In the genomic region with DNA sequence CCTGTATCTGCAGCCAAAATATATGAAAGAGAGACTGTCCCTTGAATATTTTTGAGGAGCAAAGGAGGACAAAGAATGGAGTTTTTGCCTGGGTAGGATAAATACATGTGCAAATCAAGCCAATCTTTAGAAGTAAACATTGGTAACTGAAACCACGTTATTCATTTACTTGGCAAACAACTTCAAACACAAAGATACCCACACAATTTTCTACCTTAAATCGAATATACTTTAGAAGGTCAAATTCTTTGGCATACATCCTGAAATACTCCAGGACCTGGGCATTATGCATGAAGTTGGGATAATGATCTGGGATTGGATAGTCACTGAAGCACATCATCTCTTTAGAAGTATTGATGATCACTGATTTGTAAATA, we compare ENCODE assay signal across 1 cellular context.
A peak's percentile ranks its signal among the peaks of the same experiment; 100 is the strongest.
TF ChIP-seq lines count a peak whose summit lies in the region.

No MANE protein-coding gene starts in this region.

TF ChIP-seq in HepG2, 621 proteins besides CTCF, POLR2A, EP300 and RAD21 (continued from another document and continues in another):
- TF ChIP-seq PATZ1 (CRISPR knock-in tag; IDR thresholded peaks at IDR 0.05) (peak; percentile 51), HOXA3 (CRISPR knock-in tag; IDR thresholded peaks at IDR 0.05) (no peak), CHD4 (IDR thresholded peaks at IDR 0.05; ENCODE audit: borderline replicate concordance, low read length) (no peak; the same call in 1 of the 2 replicates), ZNF503 (CRISPR knock-in tag; IDR thresholded peaks at IDR 0.05) (peak; percentile 67), ATM (IDR thresholded peaks at IDR 0.05; ENCODE audit: borderline replicate concordance) (no peak), MAF1 (CRISPR knock-in tag; IDR thresholded peaks at IDR 0.05; ENCODE audit: borderline replicate concordance) (no peak), NFYC (CRISPR knock-in tag; IDR thresholded peaks at IDR 0.05) (0 out of 2 replicates have a peak, but pooled peaks have one; percentile 26), ZNF839 (CRISPR knock-in tag; IDR thresholded peaks at IDR 0.05; ENCODE audit: borderline replicate concordance) (no peak), NR2F1 (CRISPR knock-in tag; IDR thresholded peaks at IDR 0.05) (peak; percentile 34 to 66; a peak in 2 of 4 replicates), MEIS1 (CRISPR knock-in tag; IDR thresholded peaks at IDR 0.05; ENCODE audit: borderline replicate concordance) (no peak), ELF1 (CRISPR knock-in tag; IDR thresholded peaks at IDR 0.05) (peak; percentile 48; the same call in 1 of the 2 replicates), GFI1 (CRISPR knock-in tag; IDR thresholded peaks at IDR 0.05; ENCODE audit: borderline replicate concordance) (peak; percentile 94), ZNF234 (CRISPR knock-in tag; conservative IDR thresholded peaks at IDR 0.05) (no peak), ZNF414 (CRISPR knock-in tag; IDR thresholded peaks at IDR 0.05) (no peak), ZNF672 (CRISPR knock-in tag; IDR thresholded peaks at IDR 0.05) (no peak), ZNF605 (CRISPR knock-in tag; IDR thresholded peaks at IDR 0.05) (no peak), NR2F2 (IDR thresholded peaks at IDR 0.05; ENCODE audit: borderline replicate concordance, low read depth) (peak; percentile 71), ZNF317 (CRISPR knock-in tag; IDR thresholded peaks at IDR 0.05) (no peak), ZSCAN31 (CRISPR knock-in tag; IDR thresholded peaks at IDR 0.05; ENCODE audit: low read depth) (no peak), PPARG (CRISPR knock-in tag; conservative IDR thresholded peaks at IDR 0.05) (peak; percentile 86), ZSCAN9 (CRISPR knock-in tag; IDR thresholded peaks at IDR 0.05; ENCODE audit: borderline replicate concordance) (peak; percentile 47; the same call in 1 of the 2 replicates), ZNF644 (CRISPR knock-in tag; IDR thresholded peaks at IDR 0.05; ENCODE audit: low read depth) (0 out of 2 replicates have a peak, but pooled peaks have one; percentile 21), ZNF468 (CRISPR knock-in tag; IDR thresholded peaks at IDR 0.05) (no peak), AGO2 (optimal IDR thresholded peaks at IDR 0.05; ENCODE audit: low read depth, low read length) (no peak), ISX (CRISPR knock-in tag; conservative IDR thresholded peaks at IDR 0.05) (no peak), PRDM10 (CRISPR knock-in tag; IDR thresholded peaks at IDR 0.05; ENCODE audit: low read depth) (no peak), ZNF432 (CRISPR knock-in tag; IDR thresholded peaks at IDR 0.05; ENCODE audit: borderline replicate concordance) (no peak), ZIK1 (CRISPR knock-in tag; IDR thresholded peaks at IDR 0.05; ENCODE audit: borderline replicate concordance, low read depth) (no peak), BRD4 (CRISPR knock-in tag; IDR thresholded peaks at IDR 0.05) (no peak), SOX6 (IDR thresholded peaks at IDR 0.05) (no peak), SOX6 (CRISPR knock-in tag; IDR thresholded peaks at IDR 0.05) (peak; percentile 92), AFF4 (CRISPR knock-in tag; IDR thresholded peaks at IDR 0.05) (no peak; the same call in 1 of the 2 replicates), FOXA1 (IDR thresholded peaks at IDR 0.05) (no peak; the same call in 1 of the 2 replicates), FOXA1 (CRISPR knock-in tag; IDR thresholded peaks at IDR 0.05) (peak; percentile 85), SKI (IDR thresholded peaks at IDR 0.05; ENCODE audit: partially characterized antibody) (no peak), ZNF570 (CRISPR knock-in tag; IDR thresholded peaks at IDR 0.05; ENCODE audit: borderline replicate concordance) (no peak), SETDB1 (CRISPR knock-in tag; IDR thresholded peaks at IDR 0.05; ENCODE audit: borderline replicate concordance) (no peak), GATAD1 (CRISPR knock-in tag; IDR thresholded peaks at IDR 0.05) (no peak), ZNF326 (CRISPR knock-in tag; IDR thresholded peaks at IDR 0.05; ENCODE audit: borderline replicate concordance) (no peak), ERF (CRISPR knock-in tag; IDR thresholded peaks at IDR 0.05) (peak; percentile 61), MBNL3 (CRISPR knock-in tag; conservative IDR thresholded peaks at IDR 0.05) (no peak), ZNF629 (CRISPR knock-in tag; conservative IDR thresholded peaks at IDR 0.05) (no peak), HMG20B (CRISPR knock-in tag; conservative IDR thresholded peaks at IDR 0.05) (0 out of 2 replicates have a peak, but pooled peaks have one; percentile 59), NRL (CRISPR knock-in tag; IDR thresholded peaks at IDR 0.05; ENCODE audit: borderline replicate concordance) (no peak), ZNF652 (CRISPR knock-in tag; IDR thresholded peaks at IDR 0.05; ENCODE audit: borderline replicate concordance, low read depth) (0 out of 2 replicates have a peak, but pooled peaks have one; percentile 35)
- TF ChIP-seq, protein P1, sequence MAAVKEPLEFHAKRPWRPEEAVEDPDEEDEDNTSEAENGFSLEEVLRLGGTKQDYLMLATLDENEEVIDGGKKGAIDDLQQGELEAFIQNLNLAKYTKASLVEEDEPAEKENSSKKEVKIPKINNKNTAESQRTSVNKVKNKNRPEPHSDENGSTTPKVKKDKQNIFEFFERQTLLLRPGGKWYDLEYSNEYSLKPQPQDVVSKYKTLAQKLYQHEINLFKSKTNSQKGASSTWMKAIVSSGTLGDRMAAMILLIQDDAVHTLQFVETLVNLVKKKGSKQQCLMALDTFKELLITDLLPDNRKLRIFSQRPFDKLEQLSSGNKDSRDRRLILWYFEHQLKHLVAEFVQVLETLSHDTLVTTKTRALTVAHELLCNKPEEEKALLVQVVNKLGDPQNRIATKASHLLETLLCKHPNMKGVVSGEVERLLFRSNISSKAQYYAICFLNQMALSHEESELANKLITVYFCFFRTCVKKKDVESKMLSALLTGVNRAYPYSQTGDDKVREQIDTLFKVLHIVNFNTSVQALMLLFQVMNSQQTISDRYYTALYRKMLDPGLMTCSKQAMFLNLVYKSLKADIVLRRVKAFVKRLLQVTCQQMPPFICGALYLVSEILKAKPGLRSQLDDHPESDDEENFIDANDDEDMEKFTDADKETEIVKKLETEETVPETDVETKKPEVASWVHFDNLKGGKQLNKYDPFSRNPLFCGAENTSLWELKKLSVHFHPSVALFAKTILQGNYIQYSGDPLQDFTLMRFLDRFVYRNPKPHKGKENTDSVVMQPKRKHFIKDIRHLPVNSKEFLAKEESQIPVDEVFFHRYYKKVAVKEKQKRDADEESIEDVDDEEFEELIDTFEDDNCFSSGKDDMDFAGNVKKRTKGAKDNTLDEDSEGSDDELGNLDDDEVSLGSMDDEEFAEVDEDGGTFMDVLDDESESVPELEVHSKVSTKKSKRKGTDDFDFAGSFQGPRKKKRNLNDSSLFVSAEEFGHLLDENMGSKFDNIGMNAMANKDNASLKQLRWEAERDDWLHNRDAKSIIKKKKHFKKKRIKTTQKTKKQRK (IDR thresholded peaks at IDR 0.05; ENCODE audit: low read length) = no peak
- TF ChIP-seq, protein P2, sequence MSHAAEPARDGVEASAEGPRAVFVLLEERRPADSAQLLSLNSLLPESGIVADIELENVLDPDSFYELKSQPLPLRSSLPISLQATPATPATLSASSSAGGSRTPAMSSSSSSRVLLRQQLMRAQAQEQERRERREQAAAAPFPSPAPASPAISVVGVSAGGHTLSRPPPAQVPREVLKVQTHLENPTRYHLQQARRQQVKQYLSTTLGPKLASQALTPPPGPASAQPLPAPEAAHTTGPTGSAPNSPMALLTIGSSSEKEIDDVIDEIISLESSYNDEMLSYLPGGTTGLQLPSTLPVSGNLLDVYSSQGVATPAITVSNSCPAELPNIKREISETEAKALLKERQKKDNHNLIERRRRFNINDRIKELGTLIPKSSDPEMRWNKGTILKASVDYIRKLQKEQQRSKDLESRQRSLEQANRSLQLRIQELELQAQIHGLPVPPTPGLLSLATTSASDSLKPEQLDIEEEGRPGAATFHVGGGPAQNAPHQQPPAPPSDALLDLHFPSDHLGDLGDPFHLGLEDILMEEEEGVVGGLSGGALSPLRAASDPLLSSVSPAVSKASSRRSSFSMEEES (CRISPR knock-in tag; IDR thresholded peaks at IDR 0.05) = peak; percentile 71
- TF ChIP-seq, protein P3, sequence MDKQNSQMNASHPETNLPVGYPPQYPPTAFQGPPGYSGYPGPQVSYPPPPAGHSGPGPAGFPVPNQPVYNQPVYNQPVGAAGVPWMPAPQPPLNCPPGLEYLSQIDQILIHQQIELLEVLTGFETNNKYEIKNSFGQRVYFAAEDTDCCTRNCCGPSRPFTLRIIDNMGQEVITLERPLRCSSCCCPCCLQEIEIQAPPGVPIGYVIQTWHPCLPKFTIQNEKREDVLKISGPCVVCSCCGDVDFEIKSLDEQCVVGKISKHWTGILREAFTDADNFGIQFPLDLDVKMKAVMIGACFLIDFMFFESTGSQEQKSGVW (CRISPR knock-in tag; IDR thresholded peaks at IDR 0.05; ENCODE audit: borderline replicate concordance) = no peak
